2 cellular contexts compared by ENCODE assay signal in the genomic region with DNA sequence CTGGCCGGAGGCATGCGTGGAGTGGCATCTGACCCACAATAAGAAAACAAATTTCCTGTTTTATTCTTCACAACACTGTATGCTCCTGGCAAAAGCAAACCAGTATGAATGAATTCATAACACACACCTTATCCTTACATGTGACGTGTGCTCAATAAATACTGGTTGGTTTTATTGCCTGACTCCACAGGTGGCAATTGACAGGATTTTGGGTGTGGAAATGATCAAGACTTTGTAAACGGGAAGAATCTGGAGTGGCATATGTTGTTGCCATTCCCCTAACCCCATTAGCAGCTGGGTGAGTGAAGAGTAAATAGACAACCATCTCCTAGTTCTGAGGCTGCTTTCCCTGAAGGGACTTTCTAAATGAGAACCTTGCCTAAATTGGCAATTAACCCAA.
TF ChIP-seq lines count a peak whose summit lies in the region.

No MANE protein-coding gene starts in this region.

TF ChIP-seq in liver, 16 proteins besides CTCF, POLR2A, EP300 and RAD21 (continued from another document):
- TF ChIP-seq, protein P1, sequence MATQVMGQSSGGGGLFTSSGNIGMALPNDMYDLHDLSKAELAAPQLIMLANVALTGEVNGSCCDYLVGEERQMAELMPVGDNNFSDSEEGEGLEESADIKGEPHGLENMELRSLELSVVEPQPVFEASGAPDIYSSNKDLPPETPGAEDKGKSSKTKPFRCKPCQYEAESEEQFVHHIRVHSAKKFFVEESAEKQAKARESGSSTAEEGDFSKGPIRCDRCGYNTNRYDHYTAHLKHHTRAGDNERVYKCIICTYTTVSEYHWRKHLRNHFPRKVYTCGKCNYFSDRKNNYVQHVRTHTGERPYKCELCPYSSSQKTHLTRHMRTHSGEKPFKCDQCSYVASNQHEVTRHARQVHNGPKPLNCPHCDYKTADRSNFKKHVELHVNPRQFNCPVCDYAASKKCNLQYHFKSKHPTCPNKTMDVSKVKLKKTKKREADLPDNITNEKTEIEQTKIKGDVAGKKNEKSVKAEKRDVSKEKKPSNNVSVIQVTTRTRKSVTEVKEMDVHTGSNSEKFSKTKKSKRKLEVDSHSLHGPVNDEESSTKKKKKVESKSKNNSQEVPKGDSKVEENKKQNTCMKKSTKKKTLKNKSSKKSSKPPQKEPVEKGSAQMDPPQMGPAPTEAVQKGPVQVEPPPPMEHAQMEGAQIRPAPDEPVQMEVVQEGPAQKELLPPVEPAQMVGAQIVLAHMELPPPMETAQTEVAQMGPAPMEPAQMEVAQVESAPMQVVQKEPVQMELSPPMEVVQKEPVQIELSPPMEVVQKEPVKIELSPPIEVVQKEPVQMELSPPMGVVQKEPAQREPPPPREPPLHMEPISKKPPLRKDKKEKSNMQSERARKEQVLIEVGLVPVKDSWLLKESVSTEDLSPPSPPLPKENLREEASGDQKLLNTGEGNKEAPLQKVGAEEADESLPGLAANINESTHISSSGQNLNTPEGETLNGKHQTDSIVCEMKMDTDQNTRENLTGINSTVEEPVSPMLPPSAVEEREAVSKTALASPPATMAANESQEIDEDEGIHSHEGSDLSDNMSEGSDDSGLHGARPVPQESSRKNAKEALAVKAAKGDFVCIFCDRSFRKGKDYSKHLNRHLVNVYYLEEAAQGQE (IDR thresholded peaks at IDR 0.05) = no peak
- TF ChIP-seq, protein P2, sequence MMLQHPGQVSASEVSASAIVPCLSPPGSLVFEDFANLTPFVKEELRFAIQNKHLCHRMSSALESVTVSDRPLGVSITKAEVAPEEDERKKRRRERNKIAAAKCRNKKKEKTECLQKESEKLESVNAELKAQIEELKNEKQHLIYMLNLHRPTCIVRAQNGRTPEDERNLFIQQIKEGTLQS (IDR thresholded peaks at IDR 0.05) = no peak
- TF ChIP-seq FOXA1 (IDR thresholded peaks at IDR 0.05) = no peak
- TF ChIP-seq RXRA (IDR thresholded peaks at IDR 0.05) = no peak
- no peak for TF ChIP-seq JUND (IDR thresholded peaks at IDR 0.05)
- TF ChIP-seq EGR1 (IDR thresholded peaks at IDR 0.05; ENCODE audit: low read depth in 2 of 2) = no peak
- TF ChIP-seq, protein P3, sequence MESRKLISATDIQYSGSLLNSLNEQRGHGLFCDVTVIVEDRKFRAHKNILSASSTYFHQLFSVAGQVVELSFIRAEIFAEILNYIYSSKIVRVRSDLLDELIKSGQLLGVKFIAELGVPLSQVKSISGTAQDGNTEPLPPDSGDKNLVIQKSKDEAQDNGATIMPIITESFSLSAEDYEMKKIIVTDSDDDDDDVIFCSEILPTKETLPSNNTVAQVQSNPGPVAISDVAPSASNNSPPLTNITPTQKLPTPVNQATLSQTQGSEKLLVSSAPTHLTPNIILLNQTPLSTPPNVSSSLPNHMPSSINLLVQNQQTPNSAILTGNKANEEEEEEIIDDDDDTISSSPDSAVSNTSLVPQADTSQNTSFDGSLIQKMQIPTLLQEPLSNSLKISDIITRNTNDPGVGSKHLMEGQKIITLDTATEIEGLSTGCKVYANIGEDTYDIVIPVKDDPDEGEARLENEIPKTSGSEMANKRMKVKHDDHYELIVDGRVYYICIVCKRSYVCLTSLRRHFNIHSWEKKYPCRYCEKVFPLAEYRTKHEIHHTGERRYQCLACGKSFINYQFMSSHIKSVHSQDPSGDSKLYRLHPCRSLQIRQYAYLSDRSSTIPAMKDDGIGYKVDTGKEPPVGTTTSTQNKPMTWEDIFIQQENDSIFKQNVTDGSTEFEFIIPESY (IDR thresholded peaks at IDR 0.05) = no peak
- TF ChIP-seq NR2F2 (IDR thresholded peaks at IDR 0.05) = no peak
- no peak for TF ChIP-seq GABPA (IDR thresholded peaks at IDR 0.05 in 1 of 2, conservative IDR thresholded peaks at IDR 0.05 in 1 of 2)
- TF ChIP-seq HNF4A (conservative IDR thresholded peaks at IDR 0.05) = no peak

TF ChIP-seq in HepG2, 621 proteins besides CTCF, POLR2A, EP300 and RAD21 (continued from another document):
- TF ChIP-seq, protein P4, sequence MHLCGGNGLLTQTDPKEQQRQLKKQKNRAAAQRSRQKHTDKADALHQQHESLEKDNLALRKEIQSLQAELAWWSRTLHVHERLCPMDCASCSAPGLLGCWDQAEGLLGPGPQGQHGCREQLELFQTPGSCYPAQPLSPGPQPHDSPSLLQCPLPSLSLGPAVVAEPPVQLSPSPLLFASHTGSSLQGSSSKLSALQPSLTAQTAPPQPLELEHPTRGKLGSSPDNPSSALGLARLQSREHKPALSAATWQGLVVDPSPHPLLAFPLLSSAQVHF (CRISPR knock-in tag; IDR thresholded peaks at IDR 0.05) = no peak
- TF ChIP-seq ZBTB7B (CRISPR knock-in tag; IDR thresholded peaks at IDR 0.05) (no peak), ZFP1 (CRISPR knock-in tag; IDR thresholded peaks at IDR 0.05) (no peak), ZIK1 (CRISPR knock-in tag; IDR thresholded peaks at IDR 0.05; ENCODE audit: borderline replicate concordance, low read depth) (no peak), HMG20A (CRISPR knock-in tag; IDR thresholded peaks at IDR 0.05; ENCODE audit: borderline replicate concordance) (no peak), ZBTB8A (CRISPR knock-in tag; IDR thresholded peaks at IDR 0.05; ENCODE audit: borderline replicate concordance, low read depth) (no peak), FOXJ3 (CRISPR knock-in tag; IDR thresholded peaks at IDR 0.05; ENCODE audit: borderline replicate concordance) (no peak)
- TF ChIP-seq, protein P5, sequence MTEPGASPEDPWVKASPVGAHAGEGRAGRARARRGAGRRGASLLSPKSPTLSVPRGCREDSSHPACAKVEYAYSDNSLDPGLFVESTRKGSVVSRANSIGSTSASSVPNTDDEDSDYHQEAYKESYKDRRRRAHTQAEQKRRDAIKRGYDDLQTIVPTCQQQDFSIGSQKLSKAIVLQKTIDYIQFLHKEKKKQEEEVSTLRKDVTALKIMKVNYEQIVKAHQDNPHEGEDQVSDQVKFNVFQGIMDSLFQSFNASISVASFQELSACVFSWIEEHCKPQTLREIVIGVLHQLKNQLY (CRISPR knock-in tag; IDR thresholded peaks at IDR 0.05) = no peak
- TF ChIP-seq, protein P6, sequence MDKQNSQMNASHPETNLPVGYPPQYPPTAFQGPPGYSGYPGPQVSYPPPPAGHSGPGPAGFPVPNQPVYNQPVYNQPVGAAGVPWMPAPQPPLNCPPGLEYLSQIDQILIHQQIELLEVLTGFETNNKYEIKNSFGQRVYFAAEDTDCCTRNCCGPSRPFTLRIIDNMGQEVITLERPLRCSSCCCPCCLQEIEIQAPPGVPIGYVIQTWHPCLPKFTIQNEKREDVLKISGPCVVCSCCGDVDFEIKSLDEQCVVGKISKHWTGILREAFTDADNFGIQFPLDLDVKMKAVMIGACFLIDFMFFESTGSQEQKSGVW (CRISPR knock-in tag; IDR thresholded peaks at IDR 0.05; ENCODE audit: borderline replicate concordance) = no peak
